ENCODE assay signal across 8 cellular contexts in genomic region chr10:97708976-97709745, GRCh38. TPM values are rescaled to one million over a fixed set of nuclear protein-coding genes. Genes with fewer than 3 reads are reported as not detected.
DNase-seq lines count a peak whose midpoint lies in the region; ATAC-seq and TF ChIP-seq lines count a peak whose summit lies in the region.
"Had no signal": no experiment of that assay in that cellular context is flagged by ENCODE, and none has a peak within 500 bp of the region (broad histone marks: within the 10 kb centered on the region; RNA-seq: fewer than 3 reads in every experiment).

No MANE protein-coding gene starts in this region.

- H3K27ac ChIP-seq in aorta (ENCODE audit: low read depth in 1 of 2, low read length in 2 of 2): peak overlapping the region; percentile 69 to 87

- H3K4me3 ChIP-seq in Loucy (ENCODE audit: low read length, poor library complexity, severe bottlenecking) (no peak overlapping the region), fibroblast of mammary gland (ENCODE audit: control insufficient read depth, low read depth, low read length) (no peak overlapping the region), aorta (ENCODE audit: low read length in 2 of 2) (no peak overlapping the region)

- no peaks in the 10 kb centered on the region for H3K9me2 ChIP-seq in Loucy (replicated peaks; ENCODE audit: low read depth, low read length)

- peaks cover 16% of the 10 kb centered on the region for H3K27me3 Mint-ChIP-seq in nephron progenitor cell (ENCODE audit: low read depth, poor library complexity)

- H3K27ac Mint-ChIP-seq in nephron progenitor cell: no peak overlapping the region
- H3K27ac Mint-ChIP-seq: activated B cell treated with CpG ODN at 0.5 μM for 24 hours had no signal

- H3K4me3 Mint-ChIP-seq in nephron progenitor cell: no peak overlapping the region
- H3K4me3 Mint-ChIP-seq: activated B cell treated with CpG ODN at 0.5 μM for 24 hours had no signal

- H3K9ac ChIP-seq in Loucy (ENCODE audit: low read depth, low read length, poor library complexity, severe bottlenecking): no peak overlapping the region

- WGBS in aorta, 2 donors: 43 to 45% methylated on average over 15 of the region's 15 CpGs

- H2AFZ ChIP-seq in Loucy (ENCODE audit: low read length): peak overlapping the region; percentile 61

- H3K4me1 Mint-ChIP-seq in nephron progenitor cell: peaks cover 23% of the 10 kb centered on the region

- intact Hi-C loops in aorta (cut with DNase I): no loop called here

- peaks cover 2% of the 10 kb centered on the region; the same call in 1 of the 2 replicates for H3K79me2 ChIP-seq in Loucy (ENCODE audit: insufficient read depth, low read length)

- H4K20me1 ChIP-seq in Loucy (ENCODE audit: insufficient read depth, low read length, poor library complexity, severe bottlenecking): no peaks in the 10 kb centered on the region

- H3F3A ChIP-seq in Loucy (ENCODE audit: low read depth): no peaks in the 10 kb centered on the region

- ATAC-seq in aorta (ENCODE audit: low FRiP score) (peak; percentile 51), GM21526 (IDR thresholded peaks at IDR 0.05; ENCODE audit: low FRiP score, unreplicated experiment) (no peak)

- no peaks in the 10 kb centered on the region for H3K36me3 Mint-ChIP-seq in nephron progenitor cell (ENCODE audit: low read depth)

- DNase-seq in GDM1 (lab: John Stamatoyannopoulos, UW): peak; percentile 27
- DNase-seq in activated CD4-positive, alpha-beta T cell treated with anti-CD3 and anti-CD28 coated beads, Interleukin-2, amount 50 U/mL, for 48 hours: peak; percentile 57 to 65
- DNase-seq in fibroblast of mammary gland (ENCODE audit: low read depth): peak; percentile 77
- peak; percentile 57 for DNase-seq in nephron progenitor cell
- DNase-seq in aorta: peak; percentile 89 to 90
- DNase-seq: activated B cell treated with CpG ODN at 0.5 μM for 24 hours had no signal

- TF ChIP-seq CTCF in Loucy (conservative IDR thresholded peaks at IDR 0.05; ENCODE audit: low read length) (peak; percentile 82), fibroblast of mammary gland (conservative IDR thresholded peaks at IDR 0.05; ENCODE audit: control insufficient read depth, insufficient read depth, low read depth, low read length) (peak; percentile 73), nephron progenitor cell (IDR thresholded peaks at IDR 0.05) (peak; percentile 52)

- peaks cover 7% of the 10 kb centered on the region for H3K4me1 ChIP-seq in Loucy (ENCODE audit: insufficient read depth, low read length, poor library complexity, severe bottlenecking)
- peaks cover 0 to 3% of the 10 kb centered on the region in 2 donors for H3K4me1 ChIP-seq in aorta (ENCODE audit: control insufficient read depth in 1 of 2, insufficient read depth in 2 of 2, low read length in 2 of 2)

- H3K4me2 ChIP-seq in Loucy (ENCODE audit: low read depth, low read length, poor library complexity, severe bottlenecking): no peak overlapping the region

- H3K36me3 ChIP-seq in Loucy (ENCODE audit: insufficient read depth, low read length) (no peaks in the 10 kb centered on the region), aorta (ENCODE audit: control insufficient read depth in 1 of 2, insufficient read depth in 2 of 2, low read length in 1 of 2) (no peaks in the 10 kb centered on the region)

- H3K27me3 ChIP-seq in Loucy (ENCODE audit: insufficient read depth, low read length, poor library complexity, severe bottlenecking) (no peaks in the 10 kb centered on the region), aorta (ENCODE audit: control insufficient read depth in 1 of 2, insufficient read depth in 2 of 2, low read length in 1 of 2) (no peaks in the 10 kb centered on the region)

- H3K9me3 Mint-ChIP-seq in nephron progenitor cell: no peaks in the 10 kb centered on the region
- H3K9me3 Mint-ChIP-seq: activated B cell treated with CpG ODN at 0.5 μM for 24 hours had no signal

- no peaks in the 10 kb centered on the region for H3K9me3 ChIP-seq in Loucy (ENCODE audit: insufficient read depth, low read depth, low read length)
- no peaks in the 10 kb centered on the region for H3K9me3 ChIP-seq in aorta (ENCODE audit: control insufficient read depth, low read length)

RNA-seq across cellular contexts. Expression of gene MARVELD1, which starts 4.4 kb away (rescaled TPM):
- total RNA-seq in aorta: 10 to 100 TPM; 87.4 to 92.4 TPM
- 10 to 100 TPM; 48.1 to 85.8 TPM for polyA plus RNA-seq in aorta

RNA-seq across cellular contexts. Expression of gene AVPI1, which starts 22.1 kb away (rescaled TPM):
- total RNA-seq in aorta: 10 to 100 TPM; 17.1 to 18.3 TPM
- 10 to 100 TPM; 12.4 to 15.1 TPM for polyA plus RNA-seq in aorta

RNA-seq across cellular contexts. Expression of gene ZFYVE27, which starts 27.8 kb away (rescaled TPM):
- 10 to 100 TPM; 23.0 to 33.2 TPM for total RNA-seq in aorta
- polyA plus RNA-seq in aorta: 10 to 100 TPM in 1 of 2 donors, 1 to 10 TPM in 1; 6.1 to 24.6 TPM

Comparison
In these comparisons a context has a peak if more than half of its experiments do, and no peak if none do; other contexts are left out.
1. DNase-seq: peak in every context shown above with its lines; median percentile 90 in aorta; 77 in fibroblast of mammary gland; 61 in activated CD4-positive, alpha-beta T cell treated with anti-CD3 and anti-CD28 coated beads, Interleukin-2, amount 50 U/mL, for 48 hours; 57 in nephron progenitor cell; 27 in GDM1.